Comparison of ENCODE assay signal across 8 cellular contexts in genomic region chr1:159945483-159946241, GRCh38. TPM values are rescaled to one million over a fixed set of nuclear protein-coding genes. Genes with fewer than 3 reads are reported as not detected.
A peak's percentile ranks its signal among the peaks of the same experiment; 100 is the strongest.
DNase-seq lines count a peak whose midpoint lies in the region; ATAC-seq and TF ChIP-seq lines count a peak whose summit lies in the region.

A gene with protein sequence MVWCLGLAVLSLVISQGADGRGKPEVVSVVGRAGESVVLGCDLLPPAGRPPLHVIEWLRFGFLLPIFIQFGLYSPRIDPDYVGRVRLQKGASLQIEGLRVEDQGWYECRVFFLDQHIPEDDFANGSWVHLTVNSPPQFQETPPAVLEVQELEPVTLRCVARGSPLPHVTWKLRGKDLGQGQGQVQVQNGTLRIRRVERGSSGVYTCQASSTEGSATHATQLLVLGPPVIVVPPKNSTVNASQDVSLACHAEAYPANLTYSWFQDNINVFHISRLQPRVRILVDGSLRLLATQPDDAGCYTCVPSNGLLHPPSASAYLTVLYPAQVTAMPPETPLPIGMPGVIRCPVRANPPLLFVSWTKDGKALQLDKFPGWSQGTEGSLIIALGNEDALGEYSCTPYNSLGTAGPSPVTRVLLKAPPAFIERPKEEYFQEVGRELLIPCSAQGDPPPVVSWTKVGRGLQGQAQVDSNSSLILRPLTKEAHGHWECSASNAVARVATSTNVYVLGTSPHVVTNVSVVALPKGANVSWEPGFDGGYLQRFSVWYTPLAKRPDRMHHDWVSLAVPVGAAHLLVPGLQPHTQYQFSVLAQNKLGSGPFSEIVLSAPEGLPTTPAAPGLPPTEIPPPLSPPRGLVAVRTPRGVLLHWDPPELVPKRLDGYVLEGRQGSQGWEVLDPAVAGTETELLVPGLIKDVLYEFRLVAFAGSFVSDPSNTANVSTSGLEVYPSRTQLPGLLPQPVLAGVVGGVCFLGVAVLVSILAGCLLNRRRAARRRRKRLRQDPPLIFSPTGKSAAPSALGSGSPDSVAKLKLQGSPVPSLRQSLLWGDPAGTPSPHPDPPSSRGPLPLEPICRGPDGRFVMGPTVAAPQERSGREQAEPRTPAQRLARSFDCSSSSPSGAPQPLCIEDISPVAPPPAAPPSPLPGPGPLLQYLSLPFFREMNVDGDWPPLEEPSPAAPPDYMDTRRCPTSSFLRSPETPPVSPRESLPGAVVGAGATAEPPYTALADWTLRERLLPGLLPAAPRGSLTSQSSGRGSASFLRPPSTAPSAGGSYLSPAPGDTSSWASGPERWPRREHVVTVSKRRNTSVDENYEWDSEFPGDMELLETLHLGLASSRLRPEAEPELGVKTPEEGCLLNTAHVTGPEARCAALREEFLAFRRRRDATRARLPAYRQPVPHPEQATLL (minus strand): TSS chr1:159945613. CDS start chr1:159943454, 2,159 bp downstream.

- peak within 1 kb of the TSS; percentile 49 to 83 for H3K4me3 Mint-ChIP-seq in CD14-positive monocyte
- H3K4me3 Mint-ChIP-seq in activated CD8-positive, alpha-beta T cell treated with anti-CD3 and anti-CD28 coated beads, Interleukin-2, amount 10 ng/mL, durations not matched to agents 7 days and 5 days, result peak within 1 kb of the TSS; percentile 36

- H3K4me1 Mint-ChIP-seq in CD14-positive monocyte, result peaks cover 44% of the 10 kb centered on the region
- peaks cover 9% of the 10 kb centered on the region for H3K4me1 Mint-ChIP-seq in activated CD8-positive, alpha-beta T cell treated with anti-CD3 and anti-CD28 coated beads, Interleukin-2, amount 10 ng/mL, durations not matched to agents 7 days and 5 days (ENCODE audit: low read depth)

- H3K27ac Mint-ChIP-seq in CD14-positive monocyte, result peak within 1 kb of the TSS in 2 of 7 donors; percentile 36 to 57
- H3K27ac Mint-ChIP-seq in activated CD8-positive, alpha-beta T cell treated with anti-CD3 and anti-CD28 coated beads, Interleukin-2, amount 10 ng/mL, durations not matched to agents 7 days and 5 days, result no peak within 1 kb of the TSS

- CTCF ChIA-PET in activated CD8-positive, alpha-beta T cell treated with anti-CD3 and anti-CD28 coated beads, Interleukin-2, amount 10 ng/mL, durations not matched to agents 7 days and 5 days (lab: Charles Lee), result interaction anchor here (0.7 to 4.5 kb wide), 11 partner anchors 9 to 146 kb away, joined by 3 to 28 read pairs (median 3); no protein-coding TSS in a partner anchor

- POLR2A ChIA-PET in activated CD8-positive, alpha-beta T cell treated with anti-CD3 and anti-CD28 coated beads, Interleukin-2, amount 10 ng/mL, durations not matched to agents 7 days and 5 days (lab: Charles Lee), result interaction anchor here (0.6 kb wide), 1 partner anchor 12 kb away, joined by 3 read pairs; no protein-coding TSS in a partner anchor

- TF ChIP-seq CTCF in CD14-positive monocyte (IDR thresholded peaks at IDR 0.05) (peak; percentile 40), HFF-Myc (IDR thresholded peaks at IDR 0.05; ENCODE audit: low read depth, low read length, missing control alignments) (peak; percentile 39)

- peaks cover 0 to 13% of the 10 kb centered on the region in 2 donors for H3K36me3 Mint-ChIP-seq in CD14-positive monocyte
- no peaks in the 10 kb centered on the region for H3K36me3 Mint-ChIP-seq in activated CD8-positive, alpha-beta T cell treated with anti-CD3 and anti-CD28 coated beads, Interleukin-2, amount 10 ng/mL, durations not matched to agents 7 days and 5 days (ENCODE audit: low read depth)

- H3K9me3 Mint-ChIP-seq in CD14-positive monocyte, result peaks cover 0 to 8% (median 0%) of the 10 kb centered on the region in 7 donors
- H3K9me3 Mint-ChIP-seq in activated CD8-positive, alpha-beta T cell treated with anti-CD3 and anti-CD28 coated beads, Interleukin-2, amount 10 ng/mL, durations not matched to agents 7 days and 5 days (ENCODE audit: insufficient read depth), result no peaks in the 10 kb centered on the region

- peak; percentile 93 for ATAC-seq in activated CD8-positive, alpha-beta T cell treated with anti-CD3 and anti-CD28 coated beads, Interleukin-2, amount 10 ng/mL, durations not matched to agents 7 days and 5 days

- intact Hi-C loops in CD14-positive monocyte (cut with micrococcal nuclease), result no loop called here

- peak within 1 kb of the TSS; percentile 46 for H3K4me3 ChIP-seq in HFF-Myc (replicated peaks; ENCODE audit: low read depth, low read length)

- no peak for DNase-seq in CD14-positive monocyte (ENCODE audit: low spot score)
- DNase-seq in HFF-Myc (ENCODE audit: extremely low read depth, low read depth), result peak; percentile 41
- peak; percentile 89 for DNase-seq in NCI-H345 treated with DMSO at 0.1 percent for 48 hours (lab: John Stamatoyannopoulos, UW; ENCODE audit: unreplicated experiment)
- DNase-seq in activated CD8-positive, alpha-beta T cell treated with anti-CD3 and anti-CD28 coated beads, Interleukin-2, amount 10 ng/mL, durations not matched to agents 7 days and 5 days, result peak; percentile 78
- DNase-seq in effector CD4-positive, alpha-beta T cell, result peak; percentile 75
- DNase-seq in lung microvascular endothelial cell (ENCODE audit: low read depth in 2 of 2), result peak; percentile 48 to 90
- DNase-seq in stimulated activated CD4-positive, alpha-beta T cell treated with anti-CD3 and anti-CD28 coated beads, TNF-alpha, amount 100 ng/mL, for 24 hours (ENCODE audit: low read depth in 3 of 3), result peak; percentile 44 to 73 (median 59)
- no peak for DNase-seq in SHP77 treated with DMSO at 0.1 percent for 48 hours (lab: John Stamatoyannopoulos, UW)

- H3K27me3 Mint-ChIP-seq in CD14-positive monocyte (ENCODE audit: low read depth in 3 of 3), result peaks cover 19 to 37% (median 23%) of the 10 kb centered on the region in 3 donors
- H3K27me3 Mint-ChIP-seq in activated CD8-positive, alpha-beta T cell treated with anti-CD3 and anti-CD28 coated beads, Interleukin-2, amount 10 ng/mL, durations not matched to agents 7 days and 5 days (ENCODE audit: low read depth), result peaks cover 56% of the 10 kb centered on the region

RNA-seq across cellular contexts. Expression of the gene that starts here (rescaled TPM):
- not detected for polyA plus RNA-seq in CD14-positive monocyte
- not detected for total RNA-seq in activated CD8-positive, alpha-beta T cell treated with anti-CD3 and anti-CD28 coated beads, Interleukin-2, amount 10 ng/mL, durations not matched to agents 7 days and 5 days
- under 0.01 TPM in 1 of 2 replicates, not detected in the other for total RNA-seq in lung microvascular endothelial cell

Comparison
In these comparisons a context has a peak if more than half of its experiments do, and no peak if none do; other contexts are left out.
1. Peak in DNase-seq and ATAC-seq in activated CD8-positive, alpha-beta T cell treated with anti-CD3 and anti-CD28 coated beads, Interleukin-2, amount 10 ng/mL, durations not matched to agents 7 days and 5 days; RNA of the gene not detected or under 1 TPM.
2. Peak in DNase-seq in lung microvascular endothelial cell; RNA of the gene not detected or under 1 TPM.
3. DNase-seq: peak in HFF-Myc (single experiment), NCI-H345 treated with DMSO at 0.1 percent for 48 hours (single experiment), effector CD4-positive, alpha-beta T cell (single experiment) and stimulated activated CD4-positive, alpha-beta T cell treated with anti-CD3 and anti-CD28 coated beads, TNF-alpha, amount 100 ng/mL, for 24 hours (3 of 3); none in CD14-positive monocyte (single experiment) and SHP77 treated with DMSO at 0.1 percent for 48 hours (single experiment).